20 cellular contexts compared by ENCODE assay signal in genomic region chr2:9652898-9653479, GRCh38. TPM values are rescaled to one million over a fixed set of nuclear protein-coding genes. Genes with fewer than 3 reads are reported as not detected.
DNase-seq lines count a peak whose midpoint lies in the region; ATAC-seq and TF ChIP-seq lines count a peak whose summit lies in the region.
"Had no signal": no experiment of that assay in that cellular context is flagged by ENCODE, and none has a peak within 500 bp of the region (broad histone marks: within the 10 kb centered on the region; RNA-seq: fewer than 3 reads in every experiment).

No MANE protein-coding gene starts in this region.

- no peak overlapping the region for H3K4me2 ChIP-seq in MM.1S (ENCODE audit: low read depth, low read length)
- H3K4me2 ChIP-seq: SK-N-SH had no signal

- H3K27ac ChIP-seq in temporal lobe (ENCODE audit: low read depth, low read length) = peak overlapping the region; percentile 82
- no peak overlapping the region for H3K27ac ChIP-seq in MM.1S (ENCODE audit: low read length)
- H3K27ac ChIP-seq: cardiac muscle cell, gastrocnemius medialis, lower lobe of right lung, stomach had no signal

- no peak overlapping the region for H3K4me3 ChIP-seq in MM.1S (ENCODE audit: low read length)
- H3K4me3 ChIP-seq: cardiac muscle cell, gastrocnemius medialis, lower lobe of right lung, stomach had no signal

- H3K79me2 ChIP-seq in MM.1S (ENCODE audit: low read length) = no peaks in the 10 kb centered on the region

- ATAC-seq in left ventricle myocardium superior (peak; percentile 40), Right ventricle myocardium superior (ENCODE audit: poor library complexity) (no peak), GM18519 (IDR thresholded peaks at IDR 0.05; ENCODE audit: low FRiP score, unreplicated experiment) (no peak)
- ATAC-seq: gastrocnemius medialis, lower lobe of right lung had no signal

- no peak overlapping the region for H2AFZ ChIP-seq in MM.1S (ENCODE audit: low read length)

- no peak for TF ChIP-seq CTCF in MM.1S (IDR thresholded peaks at IDR 0.05; ENCODE audit: low read length)

- no peaks in the 10 kb centered on the region for H3K9me3 ChIP-seq in MM.1S (replicated peaks; ENCODE audit: insufficient read depth, low read length)
- H3K9me3 ChIP-seq: gastrocnemius medialis, lower lobe of right lung, SK-N-SH, stomach had no signal

- DNase-seq in left ventricle myocardium superior = no peak
- DNase-seq in Right ventricle myocardium superior = no peak
- peak; percentile 35 for DNase-seq in NCI-H2227 (lab: John Stamatoyannopoulos, UW; ENCODE audit: unreplicated experiment)
- peak; percentile 75 for DNase-seq in globus pallidus (ENCODE audit: low spot score)
- no peak for DNase-seq in MM.1S
- no peak for DNase-seq in ACHN
- DNase-seq: activated CD4-positive, alpha-beta T cell treated with anti-CD3 and anti-CD28 coated beads, Interleukin-2, amount 10 ng/mL, durations not matched to agents 7 days and 5 days; activated naive CD4-positive, alpha-beta T cell treated with anti-CD3 and anti-CD28 coated beads, Interleukin-2, amount 50 U/mL, for 16 hours; CD4-positive, alpha-beta T cell; gastrocnemius medialis; islet precursor cell; Kasumi-1; lower lobe of right lung; NCI-H1930; NCI-H524; SK-N-SH; stomach had no signal

- no peaks in the 10 kb centered on the region for H4K20me1 ChIP-seq in MM.1S (ENCODE audit: insufficient read depth, low read length)

- no peaks in the 10 kb centered on the region for H3K9me2 ChIP-seq in MM.1S (replicated peaks; ENCODE audit: insufficient read depth, low read length)
- H3K9me2 ChIP-seq: SK-N-SH had no signal

- H3K4me1 ChIP-seq in MM.1S (ENCODE audit: low read length) = peaks cover 16% of the 10 kb centered on the region
- H3K4me1 ChIP-seq: gastrocnemius medialis, lower lobe of right lung had no signal

- H3K27me3 ChIP-seq in MM.1S (replicated peaks; ENCODE audit: insufficient read depth, low read length) = no peaks in the 10 kb centered on the region
- H3K27me3 ChIP-seq: cardiac muscle cell, gastrocnemius medialis, stomach had no signal

- intact Hi-C loops in left ventricle myocardium superior (cut with micrococcal nuclease) = no loop called here
- intact Hi-C loops in Right ventricle myocardium superior (cut with DNase I) = no loop called here

- in situ Hi-C loops in ACHN (cut with HindIII; ENCODE audit: low pct_ligation_motif_present, low pct_unique_long_range_greater_than_20kb, low sequenced_read_pairs) = no loop called here

- no peak overlapping the region for H3K9ac ChIP-seq in MM.1S (ENCODE audit: low read length)
- H3K9ac ChIP-seq: SK-N-SH had no signal

- peaks cover 18% of the 10 kb centered on the region for H3F3A ChIP-seq in MM.1S (ENCODE audit: insufficient read depth, low read length)

- no peaks in the 10 kb centered on the region for H3K36me3 ChIP-seq in MM.1S (replicated peaks; ENCODE audit: insufficient read depth, low read length)
- H3K36me3 ChIP-seq: cardiac muscle cell, gastrocnemius medialis, lower lobe of right lung, stomach had no signal

RNA-seq across cellular contexts. Expression of gene YWHAQ, which starts 22.2 kb away (rescaled TPM):
- total RNA-seq in left ventricle myocardium superior = 119 TPM
- total RNA-seq in Right ventricle myocardium superior = 102 TPM
- total RNA-seq in temporal lobe = 517 TPM

Comparison
In these comparisons a context has a peak if more than half of its experiments do, and no peak if none do; other contexts are left out.
1. DNase-seq: peak in NCI-H2227 (single experiment) and globus pallidus (single experiment); none in left ventricle myocardium superior (single experiment), Right ventricle myocardium superior (single experiment), MM.1S (single experiment) and ACHN (single experiment).